Comparison of ENCODE assay signal across 8 cellular contexts in the genomic region with DNA sequence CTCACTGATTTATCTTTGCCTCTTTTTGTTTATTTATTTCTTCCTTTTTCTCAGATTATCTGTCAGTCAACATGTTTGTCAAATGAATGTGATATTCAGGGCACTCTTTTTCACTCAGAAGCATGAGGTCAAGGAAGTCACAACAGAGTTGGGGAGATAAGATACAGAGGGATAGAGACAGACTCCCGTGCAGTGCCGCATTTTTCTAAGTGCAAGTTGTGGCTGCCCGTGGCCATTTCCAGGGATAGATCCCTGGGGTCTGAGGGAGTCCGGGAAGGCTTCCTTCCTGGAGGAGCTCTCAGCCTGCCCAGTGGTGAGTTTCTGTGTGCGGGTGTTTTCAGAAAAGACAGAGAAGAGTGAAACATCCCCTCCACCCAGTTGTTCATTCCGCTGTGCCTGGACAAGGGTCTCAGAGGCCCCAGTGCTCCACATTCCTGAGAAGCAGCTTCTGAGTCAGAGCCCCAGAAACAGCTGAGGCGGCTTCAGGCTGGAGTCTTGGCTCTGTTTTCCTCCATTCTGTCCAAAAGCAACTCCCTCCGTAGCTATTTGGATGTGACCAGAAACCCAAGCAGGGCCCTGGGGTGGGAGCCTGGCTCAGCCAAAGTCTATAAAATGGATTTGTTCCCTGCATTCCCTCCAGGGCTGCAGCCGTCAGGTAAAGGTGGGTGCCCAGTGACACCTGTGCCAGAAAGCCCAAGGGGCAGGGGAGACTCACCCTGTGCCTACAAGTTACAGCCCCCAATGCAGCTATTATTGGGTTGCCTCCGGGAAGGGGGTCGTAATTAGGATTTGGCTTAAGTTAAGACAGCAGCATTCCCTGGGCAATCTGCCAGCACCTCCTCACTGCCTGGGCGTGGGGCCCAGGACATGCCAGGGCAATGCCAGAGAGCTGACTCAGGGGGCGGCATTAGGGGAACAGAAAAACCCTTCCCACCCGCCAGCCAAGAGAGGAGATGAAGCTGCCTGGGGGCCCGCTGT. TPM values are rescaled to one million over a fixed set of nuclear protein-coding genes. Genes with fewer than 3 reads are reported as not detected.
DNase-seq lines count a peak whose midpoint lies in the region; ATAC-seq and TF ChIP-seq lines count a peak whose summit lies in the region.

No MANE protein-coding gene starts in this region.

- H3K36me3 ChIP-seq in PC-9 (ENCODE audit: low read depth) (no peaks in the 10 kb centered on the region), esophagus (ENCODE audit: control insufficient read depth in 2 of 2, insufficient read depth in 2 of 2, low read length in 1 of 2) (no peaks in the 10 kb centered on the region)

- CTCF ChIA-PET in PC-9 (lab: Charles Lee), result interaction anchor here (0.5 to 4.4 kb wide), 15 partner anchors 7 to 260 kb away, joined by 3 to 58 read pairs (median 4); no protein-coding TSS in a partner anchor

- ATAC-seq in HG03108 (IDR thresholded peaks at IDR 0.05; ENCODE audit: unreplicated experiment), result no peak
- ATAC-seq in HG03439 (IDR thresholded peaks at IDR 0.05; ENCODE audit: unreplicated experiment), result no peak

- WGBS in esophagus, 2 donors, result 21 to 34% methylated on average over 15 of the region's 15 CpGs

- DNase-seq in EL (peak; percentile 98), PC-9 (peak; percentile 93 to 97), non-pigmented ciliary epithelial cell (ENCODE audit: low read depth) (peak; percentile 63), SIG-M5 treated with dmso at 0.1 percent for 504 hours (lab: John Stamatoyannopoulos, UW; ENCODE audit: unreplicated experiment) (no peak)
- DNase-seq in stimulated activated CD4-positive, alpha-beta T cell treated with anti-CD3 and anti-CD28 coated beads, Interleukin-4, amount 100 ng/mL, for 24 hours, result no peak

- POLR2A ChIA-PET in PC-9 (lab: Charles Lee; ENCODE audit: unreplicated experiment), result interaction anchor here (0.5 to 4.0 kb wide), 17 partner anchors 10 to 285 kb away, joined by 3 to 87 read pairs (median 5); no protein-coding TSS in a partner anchor

- H3F3A ChIP-seq in PC-9 (ENCODE audit: insufficient read depth, low read depth), result peaks cover 52% of the 10 kb centered on the region

- intact Hi-C loops in PC-9 (cut with micrococcal nuclease; ENCODE audit: unreplicated experiment), result loop anchor here (1.0 to 10.0 kb wide), 9 partner anchors 15 to 1347 kb away; partner anchors contain the start of gene COMTD1

- peak overlapping the region; percentile 43; the same call in 1 of the 2 replicates for H3K4me3 ChIP-seq in PC-9
- H3K4me3 ChIP-seq in esophagus (ENCODE audit: low read depth in 1 of 2, low read length in 2 of 2), result no peak overlapping the region

- H3K27ac ChIP-seq in PC-9 (peak overlapping the region; percentile 97), esophagus (ENCODE audit: low read depth in 2 of 2, low read length in 1 of 2) (peak overlapping the region; percentile 97 to 99)

- 0 out of 2 replicates have a peak overlapping the region, but pooled peaks have one; percentile 4 for H2AFZ ChIP-seq in PC-9

- no peaks in the 10 kb centered on the region for H3K9me2 ChIP-seq in PC-9 (ENCODE audit: insufficient read depth)

- H3K9me3 ChIP-seq in PC-9 (ENCODE audit: insufficient read depth, low read depth), result no peaks in the 10 kb centered on the region
- H3K9me3 ChIP-seq in esophagus (ENCODE audit: control insufficient read depth in 2 of 2, insufficient read depth in 1 of 2, low read depth in 1 of 2, low read length in 1 of 2), result no peaks in the 10 kb centered on the region

- TF ChIP-seq CTCF in PC-9 (conservative IDR thresholded peaks at IDR 0.05), result peak; percentile 26; the same call in 1 of the 2 replicates

- H3K4me1 ChIP-seq in PC-9 (replicated peaks; ENCODE audit: insufficient read depth), result peaks cover 71% of the 10 kb centered on the region
- peaks cover 4 to 11% of the 10 kb centered on the region in 2 donors for H3K4me1 ChIP-seq in esophagus (ENCODE audit: control insufficient read depth in 2 of 2, insufficient read depth in 2 of 2, low read length in 1 of 2)

- BruUV-seq in PC-9 (replicated peaks; lab: Mats Ljungman, UMichigan), result TSS peak; percentile 45

- no peaks in the 10 kb centered on the region for H4K20me1 ChIP-seq in PC-9 (ENCODE audit: insufficient read depth)

- no peaks in the 10 kb centered on the region for H3K79me2 ChIP-seq in PC-9 (ENCODE audit: low read depth)

- H3K27me3 ChIP-seq in PC-9 (ENCODE audit: insufficient read depth, low read depth), result no peaks in the 10 kb centered on the region
- H3K27me3 ChIP-seq in esophagus (ENCODE audit: control insufficient read depth in 1 of 2, insufficient read depth in 2 of 2, low read length in 2 of 2), result no peaks in the 10 kb centered on the region

- H3K4me2 ChIP-seq in PC-9, result peak overlapping the region; percentile 90

RNA-seq across cellular contexts. Expression of gene CAMK2G, which starts 13.0 kb away (rescaled TPM):
- total RNA-seq in PC-9 (2021), result 125 and 147 TPM in 2 replicates
- 10 to 100 TPM; 16.1 to 25.3 TPM for polyA plus RNA-seq in esophagus

RNA-seq across cellular contexts. Expression of gene PLAU, which starts 23.6 kb away (rescaled TPM):
- 90.3 and 94.9 TPM in 2 replicates for total RNA-seq in PC-9 (2021)
- polyA plus RNA-seq in esophagus, result 10 to 100 TPM in 1 of 2 donors, 1 to 10 TPM in 1; 7.0 to 13.7 TPM

Comparison
In these comparisons a context has a peak if more than half of its experiments do, and no peak if none do; other contexts are left out.
1. DNase-seq: peak in EL (single experiment), PC-9 (2 of 2) and non-pigmented ciliary epithelial cell (single experiment); none in stimulated activated CD4-positive, alpha-beta T cell treated with anti-CD3 and anti-CD28 coated beads, Interleukin-4, amount 100 ng/mL, for 24 hours (single experiment) and SIG-M5 treated with dmso at 0.1 percent for 504 hours (single experiment).